8 cellular contexts compared by ENCODE assay signal in genomic region chr13:72726721-72727416, GRCh38. TPM values are rescaled to one million over a fixed set of nuclear protein-coding genes. Genes with fewer than 3 reads are reported as not detected.
DNase-seq lines count a peak whose midpoint lies in the region; ATAC-seq, FAIRE-seq and TF ChIP-seq lines count a peak whose summit lies in the region.

No MANE protein-coding gene starts in this region.

- BruUV-seq in HepG2 (replicated peaks; lab: Mats Ljungman, UMichigan), result TSS peak; percentile 46

- TF ChIP-seq CTCF in GM06990 (IDR thresholded peaks at IDR 0.05; ENCODE audit: insufficient read depth, low read length, poor library complexity, severe bottlenecking), result no peak
- TF ChIP-seq CTCF in bronchial epithelial cell (IDR thresholded peaks at IDR 0.05; ENCODE audit: insufficient read depth, low read length, severe bottlenecking), result no peak
- no peak for TF ChIP-seq CTCF in HepG2 (CRISPR knock-in tag; IDR thresholded peaks at IDR 0.05)

- H3K27me3 Mint-ChIP-seq in T-helper 17 cell, result no peaks in the 10 kb centered on the region

- H3K36me3 Mint-ChIP-seq in T-helper 17 cell (ENCODE audit: low read depth), result no peaks in the 10 kb centered on the region

- no peak overlapping the region for H2AFZ ChIP-seq in HepG2 (ENCODE audit: low read length)

- H3K27ac ChIP-seq in HUES64 (ENCODE audit: low read depth, low read length) (peak overlapping the region; percentile 85; the same call in 1 of the 2 replicates), HepG2 (ENCODE audit: extremely low read length, insufficient read depth, low read length) (peak overlapping the region; percentile 83)

- POLR2A ChIA-PET in HepG2 (lab: Yijun Ruan, JAX), result no interaction called here

- peak overlapping the region; percentile 91 for H3K27ac Mint-ChIP-seq in T-helper 17 cell

- peak overlapping the region; percentile 96 for H3K4me2 ChIP-seq in HepG2 (ENCODE audit: low read depth, low read length)

- H3K27me3 ChIP-seq in GM06990 (replicated peaks; ENCODE audit: control insufficient read depth, insufficient read depth, low read length) (no peaks in the 10 kb centered on the region), HUES64 (ENCODE audit: insufficient read depth, low read length) (no peaks in the 10 kb centered on the region), bronchial epithelial cell (ENCODE audit: control insufficient read depth, insufficient read depth, low read length) (no peaks in the 10 kb centered on the region), HepG2 (ENCODE audit: control insufficient read depth in 1 of 2, insufficient read depth in 2 of 2, low read length in 2 of 2) (no peaks in the 10 kb centered on the region; a peak in 1 of 5 replicates)

- WGBS in HUES64, result 3% methylated on average over 49 of the region's 49 CpGs
- WGBS in HepG2 (ENCODE audit: low lambda C conversion rate), result 1% methylated on average over 29 of the region's 49 CpGs

- H3K4me1 Mint-ChIP-seq in T-helper 17 cell, result peaks cover 30% of the 10 kb centered on the region

- no peak for TF ChIP-seq EP300 in HepG2 (IDR thresholded peaks at IDR 0.05; ENCODE audit: low read depth in 2 of 2, low read length in 2 of 2)
- TF ChIP-seq EP300 in HepG2 (CRISPR knock-in tag; IDR thresholded peaks at IDR 0.05; ENCODE audit: borderline replicate concordance), result no peak

- peak overlapping the region; percentile 96 for H3K4me3 Mint-ChIP-seq in T-helper 17 cell

- peak overlapping the region; percentile 90 for H3K9ac ChIP-seq in HUES64 (ENCODE audit: low read depth, low read length)
- peak overlapping the region; percentile 89 for H3K9ac ChIP-seq in HepG2 (ENCODE audit: insufficient read depth, low read depth, low read length)

- H3K79me2 ChIP-seq in HepG2 (ENCODE audit: insufficient read depth, low read length), result peaks cover 73% of the 10 kb centered on the region

- DNase-seq in GM06990 (ENCODE audit: extremely low read depth, insufficient read length) (no peak), T-helper 17 cell (peak; percentile 12 to 45 (median 45)), bronchial epithelial cell (ENCODE audit: low read depth) (no peak), HepG2 (ENCODE audit: low spot score) (peak; percentile 36), mucosa of gallbladder (ENCODE audit: low spot score) (no peak)
- peak; percentile 7 to 35 (median 10) for DNase-seq in stimulated activated CD4-positive, alpha-beta T cell treated with anti-CD3 and anti-CD28 coated beads, TNF-alpha, amount 100 ng/mL, for 48 hours (ENCODE audit: low read depth in 3 of 3)

- intact Hi-C loops in HepG2 (cut with micrococcal nuclease; ENCODE audit: unreplicated experiment), result loop anchor here (2.0 kb wide), 1 partner anchor 54 kb away; the partner anchor contains the start of gene DIS3

- TF ChIP-seq RAD21 in HepG2 (CRISPR knock-in tag; IDR thresholded peaks at IDR 0.05), result no peak

- CTCF ChIA-PET in HepG2 (lab: Yijun Ruan, JAX; ENCODE audit: low intra/inter-chr PET ratio, low total read pairs), result no interaction called here

- H3K4me3 ChIP-seq in GM06990 (replicated peaks; ENCODE audit: low read depth, low read length) (peak overlapping the region; percentile 82), HUES64 (ENCODE audit: low read length) (peak overlapping the region; percentile 94), bronchial epithelial cell (ENCODE audit: low read depth, low read length) (peak overlapping the region; percentile 98), HepG2 (replicated peaks in 1 of 3; ENCODE audit: insufficient read depth in 1 of 3, low read depth in 2 of 3, low read length in 3 of 3) (peak overlapping the region; percentile 80 to 94 (median 82))

- FAIRE-seq in bronchial epithelial cell (lab: Jason Lieb, UNC) (no peak), HepG2 (lab: Jason Lieb, UNC) (no peak)

- no peak for TF ChIP-seq POLR2A in HepG2 (IDR thresholded peaks at IDR 0.05; ENCODE audit: insufficient read depth in 1 of 2, low read depth in 2 of 2, low read length in 2 of 2)

- H3K4me1 ChIP-seq in HUES64 (ENCODE audit: insufficient read depth, low read length) (peaks cover 8% of the 10 kb centered on the region), HepG2 (ENCODE audit: insufficient read depth, low read length) (peaks cover 39% of the 10 kb centered on the region)

- ATAC-seq in GM21619 (IDR thresholded peaks at IDR 0.05; ENCODE audit: unreplicated experiment), result peak; percentile 24
- peak; percentile 22 for ATAC-seq in T-helper 17 cell
- peak; percentile 75 for ATAC-seq in HepG2

- 0 out of 2 replicates have a peak, but pooled peaks cover 3% of the 10 kb centered on the region for H4K20me1 ChIP-seq in HepG2 (ENCODE audit: insufficient read depth, low read length)

- no peaks in the 10 kb centered on the region for H3K36me3 ChIP-seq in GM06990 (ENCODE audit: control insufficient read depth, insufficient read depth, low read length)
- H3K36me3 ChIP-seq in HUES64 (ENCODE audit: insufficient read depth, low read length), result peaks cover 32% of the 10 kb centered on the region
- H3K36me3 ChIP-seq in bronchial epithelial cell (ENCODE audit: control insufficient read depth, insufficient read depth, low read length), result no peaks in the 10 kb centered on the region
- H3K36me3 ChIP-seq in HepG2 (replicated peaks in 1 of 2; ENCODE audit: control insufficient read depth in 1 of 2, insufficient read depth in 2 of 2, low read length in 2 of 2), result no peaks in the 10 kb centered on the region; a peak in 2 of 5 replicates

- H3K9me3 ChIP-seq in HUES64 (ENCODE audit: insufficient read depth, low read depth, low read length) (no peaks in the 10 kb centered on the region), T-helper 17 cell (ENCODE audit: control insufficient read depth, low read length, poor library complexity, severe bottlenecking) (no peaks in the 10 kb centered on the region), HepG2 (ENCODE audit: low read length) (no peaks in the 10 kb centered on the region)

- in situ Hi-C loops in HepG2 (cut with HindIII; ENCODE audit: extremely low pct_ligation_motif_present, low pct_unique_long_range_greater_than_20kb), result no loop called here

RNA-seq across cellular contexts. Expression of gene MZT1, which starts 0.6 kb away (rescaled TPM):
- 30.4 TPM for polyA plus RNA-seq in HUES64 (2013, experiment 1 of 2)
- 37.3 TPM for polyA plus RNA-seq in HUES64 (2013, experiment 2 of 2)
- total RNA-seq in T-helper 17 cell (1 to 10 TPM; 4.9 to 7.6 TPM), bronchial epithelial cell (5.4 and 9.5 TPM in 2 replicates), HepG2 (2016; rRNA removed; fragmentation: Illumina TruSeq; extraction: Trizol) (17.2 and 28.2 TPM in 2 replicates), mucosa of gallbladder (4.7 TPM)
- total RNA-seq in HepG2 (2016; cell fraction: cytosol; rRNA removed; fragmentation: Illumina TruSeq; extraction: Trizol; ENCODE audit: low read depth), result 9.3 and 9.6 TPM in 2 replicates
- total RNA-seq in HepG2 (2016; cell fraction: insoluble cytoplasmic fraction; rRNA removed; fragmentation: Illumina TruSeq; extraction: Trizol), result 19.2 and 26.4 TPM in 2 replicates
- 23.5 and 27.2 TPM in 2 replicates for total RNA-seq in HepG2 (2016; cell fraction: membrane; rRNA removed; fragmentation: Illumina TruSeq; extraction: Trizol)
- total RNA-seq in HepG2 (2016; cell fraction: nucleus; rRNA removed; fragmentation: Illumina TruSeq; extraction: Trizol), result 7.4 and 7.7 TPM in 2 replicates
- 5.6 and 11.7 TPM in 2 replicates for polyA plus RNA-seq in HepG2 (2011; rRNA removed)
- 4.3 and 5.0 TPM in 2 replicates for polyA plus RNA-seq in HepG2 (2011; cell fraction: cytosol; rRNA removed)
- 0.58 and 1.0 TPM in 2 replicates for polyA plus RNA-seq in HepG2 (2011; cell fraction: nucleus; rRNA removed)
- 11.4 and 18.5 TPM in 2 replicates for polyA plus RNA-seq in HepG2 (2012)
- polyA plus RNA-seq in HepG2 (2016; cell fraction: cytosol; fragmentation: Illumina TruSeq; extraction: Trizol; ENCODE audit: low read depth), result 12.5 and 16.0 TPM in 2 replicates
- polyA plus RNA-seq in HepG2 (2016; cell fraction: insoluble cytoplasmic fraction; fragmentation: Illumina TruSeq; extraction: Trizol; ENCODE audit: low read depth), result 39.1 and 43.4 TPM in 2 replicates
- polyA plus RNA-seq in HepG2 (2016; cell fraction: membrane; fragmentation: Illumina TruSeq; extraction: Trizol; ENCODE audit: low read depth), result 29.9 and 32.0 TPM in 2 replicates
- 14.6 and 18.0 TPM in 2 replicates for polyA plus RNA-seq in HepG2 (2016; cell fraction: nucleus; fragmentation: Illumina TruSeq; extraction: Trizol; ENCODE audit: insufficient read depth, low read depth)
- polyA minus RNA-seq in HepG2 (2011; rRNA and poly(A)+ RNA removed; ENCODE audit: low replicate concordance), result 1.5 and 1.9 TPM in 2 replicates
- 3.5 and 5.9 TPM in 2 replicates for polyA minus RNA-seq in HepG2 (2011; cell fraction: cytosol; rRNA and poly(A)+ RNA removed)
- polyA minus RNA-seq in HepG2 (2011; cell fraction: nucleus; rRNA and poly(A)+ RNA removed), result 2.1 and 3.3 TPM in 2 replicates

RNA-seq across cellular contexts. Expression of gene BORA, which starts 0.9 kb away (rescaled TPM):
- 15.9 TPM for polyA plus RNA-seq in HUES64 (2013, experiment 1 of 2)
- 20.4 TPM for polyA plus RNA-seq in HUES64 (2013, experiment 2 of 2)
- total RNA-seq in T-helper 17 cell (1 to 10 TPM; 3.5 to 7.6 TPM), bronchial epithelial cell (2.4 and 3.2 TPM in 2 replicates), HepG2 (2016; rRNA removed; fragmentation: Illumina TruSeq; extraction: Trizol) (17.4 and 29.3 TPM in 2 replicates), mucosa of gallbladder (3.4 TPM)
- total RNA-seq in HepG2 (2016; cell fraction: cytosol; rRNA removed; fragmentation: Illumina TruSeq; extraction: Trizol; ENCODE audit: low read depth), result 5.3 and 7.4 TPM in 2 replicates
- 17.6 and 30.2 TPM in 2 replicates for total RNA-seq in HepG2 (2016; cell fraction: insoluble cytoplasmic fraction; rRNA removed; fragmentation: Illumina TruSeq; extraction: Trizol)
- 12.0 and 14.7 TPM in 2 replicates for total RNA-seq in HepG2 (2016; cell fraction: membrane; rRNA removed; fragmentation: Illumina TruSeq; extraction: Trizol)
- 13.9 and 17.1 TPM in 2 replicates for total RNA-seq in HepG2 (2016; cell fraction: nucleus; rRNA removed; fragmentation: Illumina TruSeq; extraction: Trizol)
- polyA plus RNA-seq in HepG2 (2011; rRNA removed), result 3.1 and 4.0 TPM in 2 replicates
- 1.3 and 2.0 TPM in 2 replicates for polyA plus RNA-seq in HepG2 (2011; cell fraction: cytosol; rRNA removed)
- polyA plus RNA-seq in HepG2 (2011; cell fraction: nucleus; rRNA removed), result 3.1 and 3.5 TPM in 2 replicates
- polyA plus RNA-seq in HepG2 (2012), result 2.4 and 4.8 TPM in 2 replicates
- polyA plus RNA-seq in HepG2 (2016; cell fraction: cytosol; fragmentation: Illumina TruSeq; extraction: Trizol; ENCODE audit: low read depth), result 2.7 and 3.6 TPM in 2 replicates
- 21.7 and 22.3 TPM in 2 replicates for polyA plus RNA-seq in HepG2 (2016; cell fraction: insoluble cytoplasmic fraction; fragmentation: Illumina TruSeq; extraction: Trizol; ENCODE audit: low read depth)
- polyA plus RNA-seq in HepG2 (2016; cell fraction: membrane; fragmentation: Illumina TruSeq; extraction: Trizol; ENCODE audit: low read depth), result 5.5 and 6.2 TPM in 2 replicates
- polyA plus RNA-seq in HepG2 (2016; cell fraction: nucleus; fragmentation: Illumina TruSeq; extraction: Trizol; ENCODE audit: insufficient read depth, low read depth), result 13.7 and 17.4 TPM in 2 replicates
- 2.1 and 4.9 TPM in 2 replicates for polyA minus RNA-seq in HepG2 (2011; rRNA and poly(A)+ RNA removed; ENCODE audit: low replicate concordance)
- polyA minus RNA-seq in HepG2 (2011; cell fraction: cytosol; rRNA and poly(A)+ RNA removed), result 2.1 and 3.2 TPM in 2 replicates
- polyA minus RNA-seq in HepG2 (2011; cell fraction: nucleus; rRNA and poly(A)+ RNA removed), result 6.7 and 6.8 TPM in 2 replicates

RNA-seq across cellular contexts. Expression of gene DIS3, which starts 54.8 kb away (rescaled TPM):
- 36.5 TPM for polyA plus RNA-seq in HUES64 (2013, experiment 1 of 2)
- polyA plus RNA-seq in HUES64 (2013, experiment 2 of 2), result 33.9 TPM
- total RNA-seq in T-helper 17 cell (10 to 100 TPM; 29.1 to 42.2 TPM), bronchial epithelial cell (22.8 and 27.6 TPM in 2 replicates), HepG2 (2016; rRNA removed; fragmentation: Illumina TruSeq; extraction: Trizol) (35.0 and 52.5 TPM in 2 replicates), mucosa of gallbladder (29.1 TPM)
- total RNA-seq in HepG2 (2016; cell fraction: cytosol; rRNA removed; fragmentation: Illumina TruSeq; extraction: Trizol; ENCODE audit: low read depth), result 3.4 and 3.5 TPM in 2 replicates
- total RNA-seq in HepG2 (2016; cell fraction: insoluble cytoplasmic fraction; rRNA removed; fragmentation: Illumina TruSeq; extraction: Trizol), result 34.9 and 50.5 TPM in 2 replicates
- 8.0 and 9.5 TPM in 2 replicates for total RNA-seq in HepG2 (2016; cell fraction: membrane; rRNA removed; fragmentation: Illumina TruSeq; extraction: Trizol)
- 28.8 and 29.1 TPM in 2 replicates for total RNA-seq in HepG2 (2016; cell fraction: nucleus; rRNA removed; fragmentation: Illumina TruSeq; extraction: Trizol)
- polyA plus RNA-seq in HepG2 (2011; rRNA removed), result 10.5 and 13.2 TPM in 2 replicates
- 6.4 and 7.0 TPM in 2 replicates for polyA plus RNA-seq in HepG2 (2011; cell fraction: cytosol; rRNA removed)
- polyA plus RNA-seq in HepG2 (2011; cell fraction: nucleus; rRNA removed), result 11.8 and 16.9 TPM in 2 replicates
- 13.8 and 15.7 TPM in 2 replicates for polyA plus RNA-seq in HepG2 (2012)
- polyA plus RNA-seq in HepG2 (2016; cell fraction: cytosol; fragmentation: Illumina TruSeq; extraction: Trizol; ENCODE audit: low read depth), result 0.75 TPM in 2 replicates
- 29.2 TPM in 2 replicates for polyA plus RNA-seq in HepG2 (2016; cell fraction: insoluble cytoplasmic fraction; fragmentation: Illumina TruSeq; extraction: Trizol; ENCODE audit: low read depth)
- polyA plus RNA-seq in HepG2 (2016; cell fraction: membrane; fragmentation: Illumina TruSeq; extraction: Trizol; ENCODE audit: low read depth), result 2.2 and 3.1 TPM in 2 replicates
- 23.9 and 28.5 TPM in 2 replicates for polyA plus RNA-seq in HepG2 (2016; cell fraction: nucleus; fragmentation: Illumina TruSeq; extraction: Trizol; ENCODE audit: insufficient read depth, low read depth)
- 11.7 and 18.4 TPM in 2 replicates for polyA minus RNA-seq in HepG2 (2011; rRNA and poly(A)+ RNA removed; ENCODE audit: low replicate concordance)
- polyA minus RNA-seq in HepG2 (2011; cell fraction: cytosol; rRNA and poly(A)+ RNA removed), result 16.2 and 18.0 TPM in 2 replicates
- polyA minus RNA-seq in HepG2 (2011; cell fraction: nucleus; rRNA and poly(A)+ RNA removed), result 28.5 and 29.9 TPM in 2 replicates

RNA-seq across cellular contexts. Expression of gene PIBF1, which starts 55.1 kb away (rescaled TPM):
- 9.6 TPM for polyA plus RNA-seq in HUES64 (2013, experiment 1 of 2)
- 15.3 TPM for polyA plus RNA-seq in HUES64 (2013, experiment 2 of 2)
- 10 to 100 TPM; 25.4 to 28.3 TPM for total RNA-seq in T-helper 17 cell
- total RNA-seq in bronchial epithelial cell, result 16.8 and 27.9 TPM in 2 replicates
- 15.8 and 16.1 TPM in 2 replicates for total RNA-seq in HepG2 (2016; rRNA removed; fragmentation: Illumina TruSeq; extraction: Trizol)
- 3.2 and 6.6 TPM in 2 replicates for total RNA-seq in HepG2 (2016; cell fraction: cytosol; rRNA removed; fragmentation: Illumina TruSeq; extraction: Trizol; ENCODE audit: low read depth)
- total RNA-seq in HepG2 (2016; cell fraction: insoluble cytoplasmic fraction; rRNA removed; fragmentation: Illumina TruSeq; extraction: Trizol), result 17.8 and 21.2 TPM in 2 replicates
- 4.9 and 5.2 TPM in 2 replicates for total RNA-seq in HepG2 (2016; cell fraction: membrane; rRNA removed; fragmentation: Illumina TruSeq; extraction: Trizol)
- 38.6 and 43.6 TPM in 2 replicates for total RNA-seq in HepG2 (2016; cell fraction: nucleus; rRNA removed; fragmentation: Illumina TruSeq; extraction: Trizol)
- polyA plus RNA-seq in HepG2 (2011; rRNA removed), result 1.5 and 4.2 TPM in 2 replicates
- 0.87 and 1.1 TPM in 2 replicates for polyA plus RNA-seq in HepG2 (2011; cell fraction: cytosol; rRNA removed)
- polyA plus RNA-seq in HepG2 (2011; cell fraction: nucleus; rRNA removed), result 0.98 and 1.3 TPM in 2 replicates
- polyA plus RNA-seq in HepG2 (2012), result 3.5 and 5.4 TPM in 2 replicates
- 0.70 and 1.2 TPM in 2 replicates for polyA plus RNA-seq in HepG2 (2016; cell fraction: cytosol; fragmentation: Illumina TruSeq; extraction: Trizol; ENCODE audit: low read depth)
- 10.4 and 13.7 TPM in 2 replicates for polyA plus RNA-seq in HepG2 (2016; cell fraction: insoluble cytoplasmic fraction; fragmentation: Illumina TruSeq; extraction: Trizol; ENCODE audit: low read depth)
- 2.5 and 2.8 TPM in 2 replicates for polyA plus RNA-seq in HepG2 (2016; cell fraction: membrane; fragmentation: Illumina TruSeq; extraction: Trizol; ENCODE audit: low read depth)
- polyA plus RNA-seq in HepG2 (2016; cell fraction: nucleus; fragmentation: Illumina TruSeq; extraction: Trizol; ENCODE audit: insufficient read depth, low read depth), result 9.1 and 11.0 TPM in 2 replicates
- 6.9 and 12.3 TPM in 2 replicates for polyA minus RNA-seq in HepG2 (2011; rRNA and poly(A)+ RNA removed; ENCODE audit: low replicate concordance)
- 4.7 and 5.5 TPM in 2 replicates for polyA minus RNA-seq in HepG2 (2011; cell fraction: cytosol; rRNA and poly(A)+ RNA removed)
- 47.3 and 49.7 TPM in 2 replicates for polyA minus RNA-seq in HepG2 (2011; cell fraction: nucleus; rRNA and poly(A)+ RNA removed)
- 16.5 TPM for total RNA-seq in mucosa of gallbladder

Comparison
In these comparisons a context has a peak if more than half of its experiments do, and no peak if none do; other contexts are left out.
1. DNase-seq: peak in T-helper 17 cell (3 of 3), HepG2 (single experiment) and stimulated activated CD4-positive, alpha-beta T cell treated with anti-CD3 and anti-CD28 coated beads, TNF-alpha, amount 100 ng/mL, for 48 hours (3 of 3); none in GM06990 (single experiment), bronchial epithelial cell (single experiment) and mucosa of gallbladder (single experiment).
2. ATAC-seq: peak in every context shown above with its lines; median percentile 75 in HepG2; 24 in GM21619; 22 in T-helper 17 cell.
3. Peak in every context shown above with its lines, with median percentiles within 50 percentile points of each other: H3K4me3 ChIP-seq.